28 cellular contexts compared by ENCODE assay signal in the genomic region with DNA sequence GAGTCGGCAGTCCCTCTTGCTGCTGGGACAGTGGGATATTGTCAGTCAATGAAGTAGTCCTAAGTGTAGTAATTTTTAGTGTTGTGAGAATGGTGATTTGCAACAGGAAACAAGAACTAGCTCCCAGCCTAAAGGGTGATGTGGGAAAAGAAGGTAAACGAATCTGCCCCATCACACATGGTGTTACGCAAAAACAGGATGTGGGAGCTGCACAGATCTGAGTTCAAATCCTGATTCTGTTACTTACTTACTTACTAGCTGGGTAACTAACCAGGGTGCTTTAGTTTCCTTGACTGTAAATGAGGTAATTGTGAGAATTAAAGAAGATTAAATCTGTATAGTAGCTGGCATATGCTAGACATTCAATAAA. TPM values are rescaled to one million over a fixed set of nuclear protein-coding genes. Genes with fewer than 3 reads are reported as not detected.
DNase-seq lines count a peak whose midpoint lies in the region; ATAC-seq, FAIRE-seq and TF ChIP-seq lines count a peak whose summit lies in the region.
"Had no signal": no experiment of that assay in that cellular context is flagged by ENCODE, and none has a peak within 500 bp of the region (broad histone marks: within the 10 kb centered on the region; RNA-seq: fewer than 3 reads in every experiment).

No MANE protein-coding gene starts in this region.

- no peak overlapping the region for H3K4me3 ChIP-seq in fibroblast of villous mesenchyme (ENCODE audit: low read depth, low read length)
- no peak overlapping the region for H3K4me3 ChIP-seq in aorta (ENCODE audit: low read length in 2 of 2)
- H3K4me3 ChIP-seq: SJSA1 had no signal

- TF ChIP-seq CTCF in RWPE1 (conservative IDR thresholded peaks at IDR 0.05; ENCODE audit: low read depth) (no peak), fibroblast of villous mesenchyme (IDR thresholded peaks at IDR 0.05; ENCODE audit: insufficient read depth, low read depth, low read length) (no peak)

- FAIRE-seq in H54 (lab: Jason Lieb, UNC): no peak
- FAIRE-seq: G401.6, HTR-8/SVneo had no signal

- H3K4me1 Mint-ChIP-seq in activated T-helper 2 cell treated with anti-CD3 and anti-CD28 coated beads, Interferon-gamma antibody, Interleukin-2, Interleukin-4, amounts not matched to agents 10 μg/mL and 5 μg/mL and 100 μg/mL, durations not matched to agents 14 hours and 24 hours and 36 hours (ENCODE audit: low read depth): peaks cover 2% of the 10 kb centered on the region

- POLR2A ChIA-PET in RWPE1 (lab: Yijun Ruan, JAX; ENCODE audit: low non-redundant PET): no interaction called here

- H3K4me1 ChIP-seq in aorta (ENCODE audit: control insufficient read depth in 1 of 2, insufficient read depth in 2 of 2, low read length in 2 of 2): no peaks in the 10 kb centered on the region
- H3K4me1 ChIP-seq: parathyroid adenoma had no signal

- DNase-seq in A172 (ENCODE audit: low spot score) (peak; percentile 41), ELR (ENCODE audit: low read depth) (peak; percentile 40), RWPE1 (ENCODE audit: low spot score) (no peak), fibroblast of villous mesenchyme (ENCODE audit: low read depth) (peak; percentile 50), H54 (ENCODE audit: insufficient read length, low spot score) (no peak), aorta (no peak)
- no peak for DNase-seq in activated T-helper 2 cell treated with anti-CD3 and anti-CD28 coated beads, Interferon-gamma antibody, Interleukin-2, Interleukin-4, amounts not matched to agents 10 μg/mL and 5 μg/mL and 100 μg/mL, durations not matched to agents 14 hours and 24 hours and 36 hours (ENCODE audit: low spot score)
- DNase-seq: activated CD4-positive, alpha-beta T cell treated with anti-CD3 and anti-CD28 coated beads, Interleukin-2, amount 50 U/mL, for 1 hour; activated CD8-positive, alpha-beta memory T cell treated with anti-CD3 and anti-CD28 coated beads, Interleukin-2, amount 50 U/mL, for 4 hours; activated effector memory CD4-positive, alpha-beta T cell treated with anti-CD3 and anti-CD28 coated beads, Interleukin-2, amount 50 U/mL, for 16 hours; CD4-positive, CD25-positive, alpha-beta regulatory T cell; cortex of kidney; glutamatergic neuron; Kasumi-1; naive thymus-derived CD8-positive, alpha-beta T cell; NCI-H1105; NCI-H2029 treated with DMSO at 0.1 percent for 48 hours; NCI-H446; PC-3; right cardiac atrium; stimulated activated CD4-positive, alpha-beta T cell treated with anti-CD3 and anti-CD28 coated beads, Interleukin-15, amount 100 ng/mL, for 24 hours; T-helper 2 cell had no signal

- no peak for ATAC-seq in aorta (ENCODE audit: low FRiP score)
- no peak for ATAC-seq in HG03139 (IDR thresholded peaks at IDR 0.05; ENCODE audit: unreplicated experiment)
- ATAC-seq: naive thymus-derived CD8-positive, alpha-beta T cell; PC-3; right cardiac atrium had no signal

- WGBS in aorta, 2 donors: 92 to 100% methylated on average over 3 of the region's 3 CpGs

- TF ChIP-seq POLR2A in H54 (IDR thresholded peaks at IDR 0.05; ENCODE audit: low read depth, low read length): no peak

- no peaks in the 10 kb centered on the region for H3K9me3 Mint-ChIP-seq in activated T-helper 2 cell treated with anti-CD3 and anti-CD28 coated beads, Interferon-gamma antibody, Interleukin-2, Interleukin-4, amounts not matched to agents 10 μg/mL and 5 μg/mL and 100 μg/mL, durations not matched to agents 14 hours and 24 hours and 36 hours
- H3K9me3 Mint-ChIP-seq: CD4-positive, CD25-positive, alpha-beta regulatory T cell; naive thymus-derived CD8-positive, alpha-beta T cell; type B pancreatic cell had no signal

- no peak overlapping the region for H3K27ac Mint-ChIP-seq in activated T-helper 2 cell treated with anti-CD3 and anti-CD28 coated beads, Interferon-gamma antibody, Interleukin-2, Interleukin-4, amounts not matched to agents 10 μg/mL and 5 μg/mL and 100 μg/mL, durations not matched to agents 14 hours and 24 hours and 36 hours
- H3K27ac Mint-ChIP-seq: CD4-positive, CD25-positive, alpha-beta regulatory T cell; naive thymus-derived CD8-positive, alpha-beta T cell; type B pancreatic cell had no signal

- intact Hi-C loops in aorta (cut with DNase I): loop anchor here in 1 of 2 donors (5.0 kb wide), 1 partner anchor 231 kb away; no protein-coding TSS in a partner anchor
- intact Hi-C loops in activated T-helper 2 cell treated with anti-CD3 and anti-CD28 coated beads, Interferon-gamma antibody, Interleukin-2, Interleukin-4, amounts not matched to agents 10 μg/mL and 5 μg/mL and 100 μg/mL, durations not matched to agents 14 hours and 24 hours and 36 hours (cut with micrococcal nuclease): no loop called here

- H3K36me3 Mint-ChIP-seq in activated T-helper 2 cell treated with anti-CD3 and anti-CD28 coated beads, Interferon-gamma antibody, Interleukin-2, Interleukin-4, amounts not matched to agents 10 μg/mL and 5 μg/mL and 100 μg/mL, durations not matched to agents 14 hours and 24 hours and 36 hours (ENCODE audit: low read depth): no peaks in the 10 kb centered on the region
- H3K36me3 Mint-ChIP-seq: CD4-positive, CD25-positive, alpha-beta regulatory T cell; naive thymus-derived CD8-positive, alpha-beta T cell; type B pancreatic cell had no signal

- CTCF ChIA-PET in RWPE1 (lab: Yijun Ruan, JAX): interaction anchor here (0.7 to 6.5 kb wide), 6 partner anchors 15 to 232 kb away, joined by 3 to 119 read pairs (median 10); no protein-coding TSS in a partner anchor

- no peaks in the 10 kb centered on the region for H3K27me3 ChIP-seq in aorta (ENCODE audit: control insufficient read depth in 1 of 2, insufficient read depth in 2 of 2, low read length in 1 of 2)
- H3K27me3 ChIP-seq: SJSA1 had no signal

- H3K27ac ChIP-seq in RWPE1 (peak overlapping the region; percentile 94), aorta (ENCODE audit: low read depth in 1 of 2, low read length in 2 of 2) (no peak overlapping the region)
- H3K27ac ChIP-seq: parathyroid adenoma had no signal

- no peaks in the 10 kb centered on the region for H3K36me3 ChIP-seq in aorta (ENCODE audit: control insufficient read depth in 1 of 2, insufficient read depth in 2 of 2, low read length in 1 of 2)
- H3K36me3 ChIP-seq: SJSA1 had no signal

- no peaks in the 10 kb centered on the region for H3K9me3 ChIP-seq in aorta (ENCODE audit: control insufficient read depth, low read length)
- H3K9me3 ChIP-seq: SJSA1 had no signal

- H3K4me3 Mint-ChIP-seq in activated T-helper 2 cell treated with anti-CD3 and anti-CD28 coated beads, Interferon-gamma antibody, Interleukin-2, Interleukin-4, amounts not matched to agents 10 μg/mL and 5 μg/mL and 100 μg/mL, durations not matched to agents 14 hours and 24 hours and 36 hours (ENCODE audit: low read depth): no peak overlapping the region
- H3K4me3 Mint-ChIP-seq: CD4-positive, CD25-positive, alpha-beta regulatory T cell; naive thymus-derived CD8-positive, alpha-beta T cell; type B pancreatic cell had no signal

- H3K27me3 Mint-ChIP-seq in activated T-helper 2 cell treated with anti-CD3 and anti-CD28 coated beads, Interferon-gamma antibody, Interleukin-2, Interleukin-4, amounts not matched to agents 10 μg/mL and 5 μg/mL and 100 μg/mL, durations not matched to agents 14 hours and 24 hours and 36 hours (ENCODE audit: low read depth): peaks cover 2% of the 10 kb centered on the region
- H3K27me3 Mint-ChIP-seq: naive thymus-derived CD8-positive, alpha-beta T cell; type B pancreatic cell had no signal

RNA-seq across cellular contexts. Expression of a gene that starts 22.3 kb away (rescaled TPM):
- 29.7 and 40.3 TPM in 2 replicates for total RNA-seq in A172 (2014; rRNA removed; shearing (Covaris generic))
- total RNA-seq in fibroblast of villous mesenchyme: 37.6 and 48.6 TPM in 2 replicates
- 100 to 1,000 TPM; 167 to 236 TPM for total RNA-seq in aorta
- polyA plus RNA-seq in aorta: 10 to 100 TPM in 1 of 2 donors, 1 to 10 TPM in 1; 8.3 to 33.8 TPM
- total RNA-seq in activated T-helper 2 cell treated with anti-CD3 and anti-CD28 coated beads, Interferon-gamma antibody, Interleukin-2, Interleukin-4, amounts not matched to agents 10 μg/mL and 5 μg/mL and 100 μg/mL, durations not matched to agents 14 hours and 24 hours and 36 hours: 1.3 and 1.6 TPM in 2 replicates

RNA-seq across cellular contexts. Expression of a gene that starts 54.3 kb away (rescaled TPM):
- 573 and 611 TPM in 2 replicates for total RNA-seq in A172 (2014; rRNA removed; shearing (Covaris generic))
- total RNA-seq in fibroblast of villous mesenchyme: 931 and 941 TPM in 2 replicates
- 1,000 to 10,000 TPM in 1 of 2 donors, 100 to 1,000 TPM in 1; 599 to 1,490 TPM for total RNA-seq in aorta
- 100 to 1,000 TPM; 703 to 838 TPM for polyA plus RNA-seq in aorta
- total RNA-seq in activated T-helper 2 cell treated with anti-CD3 and anti-CD28 coated beads, Interferon-gamma antibody, Interleukin-2, Interleukin-4, amounts not matched to agents 10 μg/mL and 5 μg/mL and 100 μg/mL, durations not matched to agents 14 hours and 24 hours and 36 hours: 61.4 and 62.9 TPM in 2 replicates

Comparison
In these comparisons a context has a peak if more than half of its experiments do, and no peak if none do; other contexts are left out.
1. DNase-seq: peak in A172 (single experiment), ELR (single experiment) and fibroblast of villous mesenchyme (single experiment); none in RWPE1 (single experiment), H54 (single experiment), aorta (0 of 2) and activated T-helper 2 cell treated with anti-CD3 and anti-CD28 coated beads, Interferon-gamma antibody, Interleukin-2, Interleukin-4, amounts not matched to agents 10 μg/mL and 5 μg/mL and 100 μg/mL, durations not matched to agents 14 hours and 24 hours and 36 hours (single experiment).
2. RNA of a gene that starts 22.3 kb away (total RNA-seq): 167 to 236 TPM in aorta, 29.7 to 40.3 TPM in A172 and 37.6 to 48.6 TPM in fibroblast of villous mesenchyme; 1.3 to 1.6 TPM in activated T-helper 2 cell treated with anti-CD3 and anti-CD28 coated beads, Interferon-gamma antibody, Interleukin-2, Interleukin-4, amounts not matched to agents 10 μg/mL and 5 μg/mL and 100 μg/mL, durations not matched to agents 14 hours and 24 hours and 36 hours; every median in the first group is over 10 times any median in the second.